Comparison of ENCODE assay signal across 19 cellular contexts in genomic region chr7:47389171-47389922, GRCh38.
A peak's percentile ranks its signal among the peaks of the same experiment; 100 is the strongest.
DNase-seq lines count a peak whose midpoint lies in the region; ATAC-seq and TF ChIP-seq lines count a peak whose summit lies in the region.
"Had no signal": no experiment of that assay in that cellular context is flagged by ENCODE, and none has a peak within 500 bp of the region (broad histone marks: within the 10 kb centered on the region; RNA-seq: fewer than 3 reads in every experiment).

No MANE protein-coding gene starts in this region.

- H3K9me3 ChIP-seq in sigmoid colon (no peaks in the 10 kb centered on the region), SJCRH30 (replicated peaks) (no peaks in the 10 kb centered on the region)

- H3K4me1 ChIP-seq in sigmoid colon (no peaks in the 10 kb centered on the region), SJCRH30 (no peaks in the 10 kb centered on the region)

- no peaks in the 10 kb centered on the region for H3K27me3 Mint-ChIP-seq in dendritic cell treated with granulocyte-macrophage colony-stimulating factor and Interleukin-4, amounts not matched to agents 40 ng/mL and 50 ng/mL, for 4 days

- TF ChIP-seq POLR2A in sigmoid colon (IDR thresholded peaks at IDR 0.05), result no peak

- H3K27me3 ChIP-seq in sigmoid colon (no peaks in the 10 kb centered on the region), SJCRH30 (no peaks in the 10 kb centered on the region)

- intact Hi-C loops in cardiac septum (cut with DNase I), result no loop called here
- intact Hi-C loops in Right ventricle myocardium inferior (cut with DNase I), result no loop called here
- intact Hi-C loops in dendritic cell treated with granulocyte-macrophage colony-stimulating factor and Interleukin-4, amounts not matched to agents 40 ng/mL and 50 ng/mL, for 4 days (cut with micrococcal nuclease), result no loop called here
- intact Hi-C loops in sigmoid colon (cut with DNase I), result no loop called here

- H3K4me1 Mint-ChIP-seq in dendritic cell treated with granulocyte-macrophage colony-stimulating factor and Interleukin-4, amounts not matched to agents 40 ng/mL and 50 ng/mL, for 4 days (ENCODE audit: low read depth), result peaks cover 23% of the 10 kb centered on the region
- H3K4me1 Mint-ChIP-seq: CD8-positive, alpha-beta memory T cell had no signal

- H3K27ac ChIP-seq in sigmoid colon, result no peak overlapping the region
- no peak overlapping the region for H3K27ac ChIP-seq in SJCRH30

- TF ChIP-seq CTCF in sigmoid colon (IDR thresholded peaks at IDR 0.05), result no peak

- H3K9me3 Mint-ChIP-seq in dendritic cell treated with granulocyte-macrophage colony-stimulating factor and Interleukin-4, amounts not matched to agents 40 ng/mL and 50 ng/mL, for 4 days, result peaks cover 24% of the 10 kb centered on the region

- H3K36me3 ChIP-seq in sigmoid colon (peaks cover 0 to 8% (median 2%) of the 10 kb centered on the region in 4 donors), SJCRH30 (peaks cover 56% of the 10 kb centered on the region)

- H3K36me3 Mint-ChIP-seq in dendritic cell treated with granulocyte-macrophage colony-stimulating factor and Interleukin-4, amounts not matched to agents 40 ng/mL and 50 ng/mL, for 4 days (ENCODE audit: low read depth), result peaks cover 98% of the 10 kb centered on the region
- H3K36me3 Mint-ChIP-seq: CD8-positive, alpha-beta memory T cell had no signal

- no peak for TF ChIP-seq EP300 in sigmoid colon (IDR thresholded peaks at IDR 0.05)

- H3K4me3 ChIP-seq in sigmoid colon, result no peak overlapping the region
- H3K4me3 ChIP-seq in SJCRH30, result no peak overlapping the region

- DNase-seq in cardiac septum (ENCODE audit: low spot score) (peak; percentile 9), Right ventricle myocardium inferior (ENCODE audit: missing footprints) (no peak), sigmoid colon (peak; percentile 34), amniotic stem cell (lab: John Stamatoyannopoulos, UW) (no peak), SJCRH30 (no peak)
- DNase-seq: C1 segment of cervical spinal cord; Calu3; CD8-positive, alpha-beta memory T cell; DMS53; Karpas-422; NCI-H1092; NCI-H1417 treated with DMSO at 0.1 percent for 48 hours; NCI-H187 treated with DMSO at 0.1 percent for 48 hours; NCI-H2107; NCI-H524 treated with DMSO at 0.1 percent for 48 hours; NCI-H774 had no signal

- peak overlapping the region; percentile 76 for H3K27ac Mint-ChIP-seq in dendritic cell treated with granulocyte-macrophage colony-stimulating factor and Interleukin-4, amounts not matched to agents 40 ng/mL and 50 ng/mL, for 4 days
- H3K27ac Mint-ChIP-seq: CD8-positive, alpha-beta memory T cell had no signal

- no peak overlapping the region for H3K4me3 Mint-ChIP-seq in dendritic cell treated with granulocyte-macrophage colony-stimulating factor and Interleukin-4, amounts not matched to agents 40 ng/mL and 50 ng/mL, for 4 days
- H3K4me3 Mint-ChIP-seq: CD8-positive, alpha-beta memory T cell had no signal

- WGBS in sigmoid colon, 2 donors, result 95 to 96% methylated on average over 16 of the region's 16 CpGs

- no peak for ATAC-seq in Right ventricle myocardium inferior
- ATAC-seq in GM19324 (IDR thresholded peaks at IDR 0.05; ENCODE audit: low FRiP score, unreplicated experiment), result no peak
- ATAC-seq: SK-N-SH treated with all-trans-retinoic acid at 6 μM for 48 hours had no signal

Comparison
In these comparisons a context has a peak if more than half of its experiments do, and no peak if none do; other contexts are left out.
1. DNase-seq: peak in cardiac septum (single experiment) and sigmoid colon (single experiment); none in Right ventricle myocardium inferior (single experiment), amniotic stem cell (single experiment) and SJCRH30 (0 of 2).